ENCODE assay signal across 14 cellular contexts in the genomic region with DNA sequence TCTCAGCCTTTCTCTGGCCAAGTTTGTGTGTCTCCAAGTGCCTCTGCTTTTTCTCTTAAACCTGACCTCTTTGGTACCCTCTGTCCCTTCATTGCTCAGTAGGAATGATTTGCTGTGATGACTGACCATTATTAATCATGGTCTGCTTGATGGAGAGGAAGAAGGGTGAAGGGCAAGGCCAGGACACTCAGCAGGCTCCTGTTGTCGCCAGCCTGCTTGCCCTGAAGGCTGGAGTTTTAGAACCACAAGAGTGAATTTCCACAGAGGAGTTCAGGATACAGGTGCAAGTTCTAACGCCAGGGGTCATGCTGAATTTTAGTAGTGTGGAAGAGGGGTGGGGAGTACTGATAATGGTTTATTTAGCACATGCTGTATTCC. TPM values are rescaled to one million over a fixed set of nuclear protein-coding genes. Genes with fewer than 3 reads are reported as not detected.
DNase-seq lines count a peak whose midpoint lies in the region; ATAC-seq and TF ChIP-seq lines count a peak whose summit lies in the region.
"Had no signal": no experiment of that assay in that cellular context is flagged by ENCODE, and none has a peak within 500 bp of the region (broad histone marks: within the 10 kb centered on the region; RNA-seq: fewer than 3 reads in every experiment).

No MANE protein-coding gene starts in this region.

- H3K9ac ChIP-seq in skeletal muscle tissue (ENCODE audit: low read depth in 1 of 3, low read length in 3 of 3) = peak overlapping the region in 1 of 3 donors; percentile 16

- no peak for ATAC-seq in CD4-positive, CD25-positive, alpha-beta regulatory T cell (ENCODE audit: low read depth in 2 of 2)
- no peak for ATAC-seq in HG02970 (IDR thresholded peaks at IDR 0.05; ENCODE audit: low FRiP score, unreplicated experiment)
- ATAC-seq in HG02840 (IDR thresholded peaks at IDR 0.05; ENCODE audit: low FRiP score, unreplicated experiment) = no peak
- ATAC-seq: left lobe of liver had no signal

- TF ChIP-seq POLR2A in Peyer's patch (IDR thresholded peaks at IDR 0.05) (no peak), esophagus squamous epithelium (IDR thresholded peaks at IDR 0.05) (no peak)

- no peaks in the 10 kb centered on the region for H3K9me3 Mint-ChIP-seq in CD4-positive, CD25-positive, alpha-beta regulatory T cell
- no peaks in the 10 kb centered on the region for H3K9me3 Mint-ChIP-seq in activated CD4-positive, alpha-beta T cell treated with anti-CD3 and anti-CD28 coated beads, Interleukin-2, amount 10 ng/mL, durations not matched to agents 24 days and 14 days
- H3K9me3 Mint-ChIP-seq: activated B cell treated with CpG ODN at 0.5 μM for 24 hours had no signal

- no peak for TF ChIP-seq CTCF in Peyer's patch (IDR thresholded peaks at IDR 0.05)
- no peak for TF ChIP-seq CTCF in esophagus squamous epithelium (IDR thresholded peaks at IDR 0.05)

- peak overlapping the region; percentile 0 to 53 (median 38) for H3K27ac Mint-ChIP-seq in CD4-positive, CD25-positive, alpha-beta regulatory T cell
- no peak overlapping the region for H3K27ac Mint-ChIP-seq in activated CD4-positive, alpha-beta T cell treated with anti-CD3 and anti-CD28 coated beads, Interleukin-2, amount 10 ng/mL, durations not matched to agents 24 days and 14 days
- H3K27ac Mint-ChIP-seq: activated B cell treated with CpG ODN at 0.5 μM for 24 hours had no signal

- H3K36me3 ChIP-seq in CD4-positive, CD25-positive, alpha-beta regulatory T cell (ENCODE audit: control insufficient read depth, insufficient read depth, low read length) = no peaks in the 10 kb centered on the region
- H3K36me3 ChIP-seq in Peyer's patch = no peaks in the 10 kb centered on the region
- H3K36me3 ChIP-seq in esophagus squamous epithelium = no peaks in the 10 kb centered on the region
- no peaks in the 10 kb centered on the region for H3K36me3 ChIP-seq in skeletal muscle tissue (ENCODE audit: control insufficient read depth in 3 of 3, insufficient read depth in 3 of 3, low read length in 3 of 3)

- H3K27ac ChIP-seq in CD4-positive, CD25-positive, alpha-beta regulatory T cell (ENCODE audit: insufficient read depth, low read length, poor library complexity, severe bottlenecking) = no peak overlapping the region
- H3K27ac ChIP-seq in Peyer's patch (peak overlapping the region; percentile 80 to 95 (median 82)), esophagus squamous epithelium (peak overlapping the region; percentile 45 to 96 (median 94)), skeletal muscle tissue (ENCODE audit: low read depth, low read length) (peak overlapping the region; percentile 54)
- H3K27ac ChIP-seq: SK-N-MC had no signal

- peaks cover 11% of the 10 kb centered on the region for H3K27me3 ChIP-seq in CD4-positive, CD25-positive, alpha-beta regulatory T cell (ENCODE audit: control insufficient read depth, insufficient read depth, low read length)
- H3K27me3 ChIP-seq in Peyer's patch = no peaks in the 10 kb centered on the region
- peaks cover 0 to 82% (median 0%) of the 10 kb centered on the region in 4 donors for H3K27me3 ChIP-seq in esophagus squamous epithelium
- no peaks in the 10 kb centered on the region for H3K27me3 ChIP-seq in skeletal muscle tissue (ENCODE audit: control insufficient read depth in 3 of 3, insufficient read depth in 3 of 3, low read length in 3 of 3)

- no peak overlapping the region for H3K4me3 ChIP-seq in CD4-positive, CD25-positive, alpha-beta regulatory T cell (ENCODE audit: low read depth, low read length)
- H3K4me3 ChIP-seq in Peyer's patch (no peak overlapping the region), esophagus squamous epithelium (peak overlapping the region in 1 of 4 donors; percentile 95), skeletal muscle tissue (ENCODE audit: low read length in 3 of 3) (no peak overlapping the region)
- H3K4me3 ChIP-seq: SK-N-MC had no signal

- H3K36me3 Mint-ChIP-seq in CD4-positive, CD25-positive, alpha-beta regulatory T cell = no peaks in the 10 kb centered on the region
- peaks cover 3% of the 10 kb centered on the region for H3K36me3 Mint-ChIP-seq in activated CD4-positive, alpha-beta T cell treated with anti-CD3 and anti-CD28 coated beads, Interleukin-2, amount 10 ng/mL, durations not matched to agents 24 days and 14 days (ENCODE audit: low read depth)

- peaks cover 49% of the 10 kb centered on the region for H3K27me3 Mint-ChIP-seq in CD4-positive, CD25-positive, alpha-beta regulatory T cell
- peaks cover 41% of the 10 kb centered on the region for H3K27me3 Mint-ChIP-seq in activated CD4-positive, alpha-beta T cell treated with anti-CD3 and anti-CD28 coated beads, Interleukin-2, amount 10 ng/mL, durations not matched to agents 24 days and 14 days

- peak overlapping the region in 3 of 4 donors; percentile 30 to 92 (median 68) for H3K4me3 Mint-ChIP-seq in CD4-positive, CD25-positive, alpha-beta regulatory T cell
- H3K4me3 Mint-ChIP-seq in activated CD4-positive, alpha-beta T cell treated with anti-CD3 and anti-CD28 coated beads, Interleukin-2, amount 10 ng/mL, durations not matched to agents 24 days and 14 days = no peak overlapping the region
- H3K4me3 Mint-ChIP-seq: activated B cell treated with CpG ODN at 0.5 μM for 24 hours had no signal

- peaks cover 0 to 59% (median 9%) of the 10 kb centered on the region in 4 donors for H3K4me1 Mint-ChIP-seq in CD4-positive, CD25-positive, alpha-beta regulatory T cell
- peaks cover 32% of the 10 kb centered on the region for H3K4me1 Mint-ChIP-seq in activated CD4-positive, alpha-beta T cell treated with anti-CD3 and anti-CD28 coated beads, Interleukin-2, amount 10 ng/mL, durations not matched to agents 24 days and 14 days

- no peaks in the 10 kb centered on the region for H3K9me3 ChIP-seq in CD4-positive, CD25-positive, alpha-beta regulatory T cell (ENCODE audit: control insufficient read depth in 2 of 2, low read length in 2 of 2)
- no peaks in the 10 kb centered on the region for H3K9me3 ChIP-seq in Peyer's patch
- H3K9me3 ChIP-seq in esophagus squamous epithelium = no peaks in the 10 kb centered on the region
- no peaks in the 10 kb centered on the region for H3K9me3 ChIP-seq in skeletal muscle tissue (ENCODE audit: control insufficient read depth in 3 of 3, low read length in 3 of 3)

- WGBS in esophagus squamous epithelium, 2 donors = 41 to 83% methylated on average over 2 of the region's 2 CpGs

- intact Hi-C loops in esophagus squamous epithelium (cut with DNase I) = no loop called here
- intact Hi-C loops in activated CD4-positive, alpha-beta T cell treated with anti-CD3 and anti-CD28 coated beads, Interleukin-2, amount 10 ng/mL, durations not matched to agents 24 days and 14 days (cut with micrococcal nuclease) = loop anchor here (1.0 kb wide), 1 partner anchor 9 kb away; no protein-coding TSS in a partner anchor

- peaks cover 32% of the 10 kb centered on the region for H3K4me1 ChIP-seq in CD4-positive, CD25-positive, alpha-beta regulatory T cell (ENCODE audit: control insufficient read depth, insufficient read depth, low read length, poor library complexity, severe bottlenecking)
- H3K4me1 ChIP-seq in Peyer's patch = peaks cover 0 to 12% (median 3%) of the 10 kb centered on the region in 4 donors
- H3K4me1 ChIP-seq in esophagus squamous epithelium = peaks cover 10 to 95% (median 23%) of the 10 kb centered on the region in 3 donors
- peaks cover 37 to 44% (median 40%) of the 10 kb centered on the region in 3 donors for H3K4me1 ChIP-seq in skeletal muscle tissue (ENCODE audit: control insufficient read depth in 3 of 3, insufficient read depth in 3 of 3, low read length in 3 of 3)

- DNase-seq in CD4-positive, CD25-positive, alpha-beta regulatory T cell = no peak
- DNase-seq in Peyer's patch = peak in 1 of 3 donors; percentile 32
- no peak for DNase-seq in esophagus squamous epithelium (lab: John Stamatoyannopoulos, UW)
- DNase-seq in activated CD4-positive, alpha-beta T cell treated with anti-CD3 and anti-CD28 coated beads, Interleukin-2, amount 10 ng/mL, durations not matched to agents 24 days and 14 days = no peak
- no peak for DNase-seq in NCI-H1105 (lab: John Stamatoyannopoulos, UW)
- DNase-seq: activated B cell treated with CpG ODN at 0.5 μM for 24 hours, C1 segment of cervical spinal cord, NCI-H2107 had no signal

RNA-seq across cellular contexts. Expression of gene ITGA5, which starts 2.8 kb away (rescaled TPM):
- total RNA-seq in CD4-positive, CD25-positive, alpha-beta regulatory T cell = 57.4 TPM
- 10 to 100 TPM; 18.6 to 31.8 (median 23.7) TPM for polyA plus RNA-seq in CD4-positive, CD25-positive, alpha-beta regulatory T cell
- 10 to 100 TPM; 21.0 to 78.4 (median 44.5) TPM for total RNA-seq in Peyer's patch
- total RNA-seq in esophagus squamous epithelium = 100 to 1,000 TPM in 1 of 4 donors, 10 to 100 TPM in 2, 1 to 10 TPM in 1; 7.5 to 112 (median 37.3) TPM
- total RNA-seq in skeletal muscle tissue = 78.8 TPM
- total RNA-seq in activated CD4-positive, alpha-beta T cell treated with anti-CD3 and anti-CD28 coated beads, Interleukin-2, amount 10 ng/mL, durations not matched to agents 24 days and 14 days = 43.9 and 48.0 TPM in 2 replicates

RNA-seq across cellular contexts. Expression of gene ZNF385A, which starts 37.3 kb away (rescaled TPM):
- 0.86 TPM for total RNA-seq in CD4-positive, CD25-positive, alpha-beta regulatory T cell
- polyA plus RNA-seq in CD4-positive, CD25-positive, alpha-beta regulatory T cell = under 1 TPM in 2 of 4 donors, not detected in 2; 0.14 to 0.17 TPM
- total RNA-seq in Peyer's patch = 10 to 100 TPM in 2 of 4 donors, 1 to 10 TPM in 2; 7.3 to 28.1 (median 9.7) TPM
- 100 to 1,000 TPM in 1 of 4 donors, 10 to 100 TPM in 3; 25.2 to 106 (median 37.8) TPM for total RNA-seq in esophagus squamous epithelium
- 3.7 TPM for total RNA-seq in skeletal muscle tissue
- total RNA-seq in activated CD4-positive, alpha-beta T cell treated with anti-CD3 and anti-CD28 coated beads, Interleukin-2, amount 10 ng/mL, durations not matched to agents 24 days and 14 days = 0.84 and 1.2 TPM in 2 replicates

RNA-seq across cellular contexts. Expression of gene GTSF1, which starts 51.5 kb away (rescaled TPM):
- total RNA-seq in CD4-positive, CD25-positive, alpha-beta regulatory T cell = 3.0 TPM
- polyA plus RNA-seq in CD4-positive, CD25-positive, alpha-beta regulatory T cell = 10 to 100 TPM; 12.7 to 30.3 (median 18.4) TPM
- 1 to 10 TPM in 1 of 4 donors, not detected in 3; 1.8 TPM for total RNA-seq in Peyer's patch
- total RNA-seq in esophagus squamous epithelium = 1 to 10 TPM in 1 of 4 donors, not detected in 3; 1.6 TPM
- not detected for total RNA-seq in skeletal muscle tissue
- 4.8 and 5.5 TPM in 2 replicates for total RNA-seq in activated CD4-positive, alpha-beta T cell treated with anti-CD3 and anti-CD28 coated beads, Interleukin-2, amount 10 ng/mL, durations not matched to agents 24 days and 14 days
- total RNA-seq: H4 had no signal

RNA-seq across cellular contexts. Expression of gene GPR84, which starts 57.6 kb away (rescaled TPM):
- total RNA-seq in CD4-positive, CD25-positive, alpha-beta regulatory T cell = not detected
- not detected for polyA plus RNA-seq in CD4-positive, CD25-positive, alpha-beta regulatory T cell
- not detected for total RNA-seq in Peyer's patch
- under 1 TPM in 1 of 4 donors, not detected in 3; 0.38 TPM for total RNA-seq in esophagus squamous epithelium
- not detected for total RNA-seq in skeletal muscle tissue
- 1.5 TPM in 2 replicates for total RNA-seq in activated CD4-positive, alpha-beta T cell treated with anti-CD3 and anti-CD28 coated beads, Interleukin-2, amount 10 ng/mL, durations not matched to agents 24 days and 14 days
- total RNA-seq: activated B cell treated with CpG ODN at 0.5 μM for 24 hours, H4, left lobe of liver had no signal
